Comparison of ENCODE assay signal across 14 cellular contexts in genomic region chr22:47396105-47396504, GRCh38.
DNase-seq lines count a peak whose midpoint lies in the region; ATAC-seq and TF ChIP-seq lines count a peak whose summit lies in the region.
"Had no signal": no experiment of that assay in that cellular context is flagged by ENCODE, and none has a peak within 500 bp of the region (broad histone marks: within the 10 kb centered on the region; RNA-seq: fewer than 3 reads in every experiment).

No MANE protein-coding gene starts in this region.

- H3K36me3 Mint-ChIP-seq in activated T-helper 17 cell treated with anti-CD3 and anti-CD28 coated beads, Interleukin-2, amount 50 U/mL, for 72 hours (ENCODE audit: low read depth): no peaks in the 10 kb centered on the region

- no peaks in the 10 kb centered on the region for H3K4me1 Mint-ChIP-seq in activated T-helper 17 cell treated with anti-CD3 and anti-CD28 coated beads, Interleukin-2, amount 50 U/mL, for 72 hours
- H3K4me1 Mint-ChIP-seq: GM23338, H9 had no signal

- no peaks in the 10 kb centered on the region for H4K20me1 ChIP-seq in osteoblast (ENCODE audit: insufficient read depth, low read length)

- H3K9me3 ChIP-seq in osteoblast (ENCODE audit: low read depth, low read length): no peaks in the 10 kb centered on the region
- H3K9me3 ChIP-seq in upper lobe of right lung: no peaks in the 10 kb centered on the region

- H3K4me3 Mint-ChIP-seq in activated T-helper 17 cell treated with anti-CD3 and anti-CD28 coated beads, Interleukin-2, amount 50 U/mL, for 72 hours: no peak overlapping the region
- H3K4me3 Mint-ChIP-seq: CD4-positive, alpha-beta T cell; GM23338; H9 had no signal

- TF ChIP-seq CTCF in osteoblast (IDR thresholded peaks at IDR 0.05; ENCODE audit: extremely low read depth, low read depth, low read length) (no peak), upper lobe of right lung (IDR thresholded peaks at IDR 0.05) (no peak), brain microvascular endothelial cell (IDR thresholded peaks at IDR 0.05; ENCODE audit: low read depth, low read length, missing control alignments) (no peak)

- in situ Hi-C loops in brain microvascular endothelial cell (cut with HindIII; ENCODE audit: low pct_ligation_motif_present, low sequenced_read_pairs): no loop called here

- ATAC-seq in upper lobe of right lung: no peak
- no peak for ATAC-seq in activated T-helper 17 cell treated with anti-CD3 and anti-CD28 coated beads, Interleukin-2, amount 50 U/mL, for 72 hours (replicated peaks)
- ATAC-seq: GM23338 had no signal

- no peak overlapping the region for H3K27ac Mint-ChIP-seq in activated T-helper 17 cell treated with anti-CD3 and anti-CD28 coated beads, Interleukin-2, amount 50 U/mL, for 72 hours
- H3K27ac Mint-ChIP-seq: CD4-positive, alpha-beta T cell; GM23338; H9 had no signal

- H3K27me3 ChIP-seq in H7 (ENCODE audit: control insufficient read depth, insufficient read depth, low read length) (no peaks in the 10 kb centered on the region), osteoblast (ENCODE audit: insufficient read depth, low read length) (no peaks in the 10 kb centered on the region), upper lobe of right lung (no peaks in the 10 kb centered on the region), brain microvascular endothelial cell (replicated peaks) (no peaks in the 10 kb centered on the region)

- H3K36me3 ChIP-seq in H7 (replicated peaks; ENCODE audit: control insufficient read depth, insufficient read depth, low read length) (no peaks in the 10 kb centered on the region), osteoblast (ENCODE audit: insufficient read depth, low read length) (no peaks in the 10 kb centered on the region), upper lobe of right lung (no peaks in the 10 kb centered on the region), brain microvascular endothelial cell (replicated peaks) (no peaks in the 10 kb centered on the region)

- H3K4me1 ChIP-seq in osteoblast (ENCODE audit: insufficient read depth, low read length) (no peaks in the 10 kb centered on the region), upper lobe of right lung (no peaks in the 10 kb centered on the region)

- H3K9me3 Mint-ChIP-seq in activated T-helper 17 cell treated with anti-CD3 and anti-CD28 coated beads, Interleukin-2, amount 50 U/mL, for 72 hours: no peaks in the 10 kb centered on the region
- H3K9me3 Mint-ChIP-seq: CD4-positive, alpha-beta T cell had no signal

- H3K4me2 ChIP-seq in osteoblast (ENCODE audit: insufficient read depth, low read length): no peak overlapping the region
- H3K4me2 ChIP-seq: GM23338 had no signal

- H3K4me3 ChIP-seq in H7 (ENCODE audit: insufficient read depth, low read depth, low read length) (no peak overlapping the region), osteoblast (ENCODE audit: insufficient read depth, low read length) (no peak overlapping the region), upper lobe of right lung (no peak overlapping the region), brain microvascular endothelial cell (ENCODE audit: low read depth, low read length) (no peak overlapping the region)
- H3K4me3 ChIP-seq: GM23338 had no signal

- no peaks in the 10 kb centered on the region for H3K79me2 ChIP-seq in osteoblast (ENCODE audit: insufficient read depth, low read length)

- no peak overlapping the region for H2AFZ ChIP-seq in osteoblast (ENCODE audit: low read length)
- H2AFZ ChIP-seq: GM23338 had no signal

- DNase-seq in NCI-H748 (lab: John Stamatoyannopoulos, UW; ENCODE audit: unreplicated experiment) (peak; percentile 34), NCI-H748 treated with DMSO at 0.1 percent for 48 hours (lab: John Stamatoyannopoulos, UW) (no peak), H7 (peak; percentile 10), osteoblast (ENCODE audit: insufficient read length, low spot score, missing footprints) (peak; percentile 47), upper lobe of right lung (peak; percentile 45), NCI-H1105 (lab: John Stamatoyannopoulos, UW) (no peak), brain microvascular endothelial cell (no peak)
- DNase-seq: CD4-positive, alpha-beta T cell; EL; GDM1; H9 had no signal

- intact Hi-C loops in upper lobe of right lung (cut with DNase I): no loop called here

- H3K27ac ChIP-seq in osteoblast (ENCODE audit: low read depth, low read length) (no peak overlapping the region), upper lobe of right lung (no peak overlapping the region), brain microvascular endothelial cell (no peak overlapping the region)
- H3K27ac ChIP-seq: 22Rv1 had no signal

- no peaks in the 10 kb centered on the region for H3K27me3 Mint-ChIP-seq in activated T-helper 17 cell treated with anti-CD3 and anti-CD28 coated beads, Interleukin-2, amount 50 U/mL, for 72 hours
- H3K27me3 Mint-ChIP-seq: CD4-positive, alpha-beta T cell had no signal

Comparison
In these comparisons a context has a peak if more than half of its experiments do, and no peak if none do; other contexts are left out.
1. DNase-seq: peak in NCI-H748 (single experiment), H7 (single experiment), osteoblast (single experiment) and upper lobe of right lung (single experiment); none in NCI-H748 treated with DMSO at 0.1 percent for 48 hours (single experiment), NCI-H1105 (single experiment) and brain microvascular endothelial cell (single experiment).